Comparison of ENCODE assay signal across 19 cellular contexts in the genomic region with DNA sequence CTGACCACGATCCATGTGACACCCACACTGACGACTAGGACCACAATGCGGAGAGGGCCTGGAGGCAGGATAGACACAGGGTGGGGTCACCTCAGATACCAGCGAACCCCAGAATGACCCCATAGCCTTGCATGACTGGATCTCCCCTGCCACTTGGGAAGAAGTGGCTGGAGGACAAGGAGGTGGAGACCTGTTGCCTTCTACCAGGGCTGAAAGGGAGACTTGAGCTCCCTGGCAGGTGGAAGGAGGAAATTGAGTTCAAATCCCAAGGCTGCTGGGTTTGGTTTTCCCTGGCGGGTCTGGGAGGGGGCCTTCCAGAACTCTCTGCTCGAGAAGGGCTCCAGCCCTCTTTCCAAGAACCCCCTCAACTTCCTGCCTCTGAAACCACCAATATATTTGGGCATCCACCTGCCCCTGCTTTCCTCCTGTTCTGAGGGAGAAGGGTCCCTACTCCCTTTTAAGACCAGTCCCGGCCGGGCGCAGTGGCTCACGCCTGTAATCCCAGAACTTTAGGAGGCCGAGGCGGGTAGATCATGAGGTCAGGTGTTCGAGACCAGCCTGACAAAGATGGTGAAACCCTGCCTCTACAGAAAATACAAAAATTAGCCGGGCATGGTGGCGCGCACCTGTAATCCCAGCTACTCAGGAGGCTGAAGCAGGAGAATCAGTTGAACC. TPM values are rescaled to one million over a fixed set of nuclear protein-coding genes. Genes with fewer than 3 reads are reported as not detected.
DNase-seq lines count a peak whose midpoint lies in the region; ATAC-seq, FAIRE-seq and TF ChIP-seq lines count a peak whose summit lies in the region.
"Had no signal": no experiment of that assay in that cellular context is flagged by ENCODE, and none has a peak within 500 bp of the region (broad histone marks: within the 10 kb centered on the region; RNA-seq: fewer than 3 reads in every experiment).

No MANE protein-coding gene starts in this region.

- H4K20me1 ChIP-seq in K562 (replicated peaks; ENCODE audit: control insufficient read depth, insufficient read depth, low read length) = no peaks in the 10 kb centered on the region; the same call in 1 of the 2 replicates

- no peak for TF ChIP-seq EP300 in K562 (IDR thresholded peaks at IDR 0.05; ENCODE audit: low read length)

- TF ChIP-seq RAD21 in K562 (CRISPR knock-in tag; conservative IDR thresholded peaks at IDR 0.05 in 1 of 2, IDR thresholded peaks at IDR 0.05 in 1 of 2) = no peak

- intact Hi-C loops in activated CD8-positive, alpha-beta T cell treated with anti-CD3 and anti-CD28 coated beads for 36 hours (cut with micrococcal nuclease) = no loop called here
- intact Hi-C loops in K562 (cut with micrococcal nuclease) = no loop called here
- intact Hi-C loops in spleen (cut with DNase I; ENCODE audit: low total_unique reads) = no loop called here

- H3K4me3 Mint-ChIP-seq in activated CD8-positive, alpha-beta T cell treated with anti-CD3 and anti-CD28 coated beads for 36 hours = no peak overlapping the region
- no peak overlapping the region for H3K4me3 Mint-ChIP-seq in activated CD8-positive, alpha-beta T cell treated with anti-CD3 and anti-CD28 coated beads, Interleukin-2, amount 10 ng/mL, durations not matched to agents 7 days and 5 days
- no peak overlapping the region for H3K4me3 Mint-ChIP-seq in endothelial cell (ENCODE audit: unreplicated experiment)
- H3K4me3 Mint-ChIP-seq: CD14-positive monocyte, H9 had no signal

- ATAC-seq in activated CD8-positive, alpha-beta T cell treated with anti-CD3 and anti-CD28 coated beads for 36 hours = no peak
- ATAC-seq in activated CD8-positive, alpha-beta T cell treated with anti-CD3 and anti-CD28 coated beads, Interleukin-2, amount 10 ng/mL, durations not matched to agents 7 days and 5 days = no peak
- ATAC-seq in K562 (no peak), HG03469 (IDR thresholded peaks at IDR 0.05; ENCODE audit: unreplicated experiment) (no peak)
- ATAC-seq: A549; CD8-positive, alpha-beta T cell had no signal

- H3K9ac ChIP-seq in K562 (ENCODE audit: insufficient read depth in 1 of 2, low read depth in 2 of 2, low read length in 2 of 2) = peak overlapping the region in 1 of 2 experiments; percentile 28; a peak in 1 of 4 replicates

- peaks cover 25% of the 10 kb centered on the region for H3K79me2 ChIP-seq in K562 (ENCODE audit: control insufficient read depth, insufficient read depth, low read length)

- in situ Hi-C loops in K562 (cut with MboI) = no loop called here

- no peak overlapping the region for H2AFZ ChIP-seq in K562 (ENCODE audit: low read depth, low read length)

- H3K4me3 ChIP-seq in HEK293 (ENCODE audit: low read depth, low read length) (no peak overlapping the region), K562 (no peak overlapping the region), spleen (no peak overlapping the region)
- H3K4me3 ChIP-seq: A549 had no signal

- H3K27ac ChIP-seq in HEK293 (ENCODE audit: extremely low read depth, low read depth, low read length) (no peak overlapping the region), K562 (ENCODE audit: extremely low read depth, low read depth, low read length) (no peak overlapping the region), spleen (peak overlapping the region in 2 of 8 donors; percentile 4 to 23), substantia nigra (ENCODE audit: low read depth, low read length, poor library complexity, severe bottlenecking) (no peak overlapping the region)
- H3K27ac ChIP-seq: 22Rv1, A549, HL-60 had no signal

- TF ChIP-seq CTCF in activated CD8-positive, alpha-beta T cell treated with anti-CD3 and anti-CD28 coated beads for 36 hours (IDR thresholded peaks at IDR 0.05) = no peak
- TF ChIP-seq CTCF in HEK293 (tag by site-specific recombination; IDR thresholded peaks at IDR 0.05) = no peak
- TF ChIP-seq CTCF in K562 (IDR thresholded peaks at IDR 0.05 in 2 of 3, conservative IDR thresholded peaks at IDR 0.05 in 1 of 3; ENCODE audit: insufficient read depth in 2 of 3, low read depth in 1 of 3, low read length in 3 of 3) = no peak
- no peak for TF ChIP-seq CTCF in spleen (IDR thresholded peaks at IDR 0.05 in 8 of 11, conservative IDR thresholded peaks at IDR 0.05 in 3 of 11)
- TF ChIP-seq CTCF in endothelial cell (IDR thresholded peaks at IDR 0.05; ENCODE audit: unreplicated experiment) = no peak

- H3K27me3 Mint-ChIP-seq in activated CD8-positive, alpha-beta T cell treated with anti-CD3 and anti-CD28 coated beads for 36 hours = no peaks in the 10 kb centered on the region
- no peaks in the 10 kb centered on the region for H3K27me3 Mint-ChIP-seq in activated CD8-positive, alpha-beta T cell treated with anti-CD3 and anti-CD28 coated beads, Interleukin-2, amount 10 ng/mL, durations not matched to agents 7 days and 5 days (ENCODE audit: low read depth)
- H3K27me3 Mint-ChIP-seq in endothelial cell (ENCODE audit: unreplicated experiment) = no peaks in the 10 kb centered on the region

- 88% methylated on average over 9 of the region's 16 CpGs for WGBS in K562 (ENCODE audit: insufficient coverage, low coverage, missing lambda C conversion rate)
- WGBS in spleen, 5 donors = 89 to 94% (median 90%) methylated on average over 9 to 16 of the region's 16 CpGs

- no peaks in the 10 kb centered on the region for H3K27me3 ChIP-seq in K562 (ENCODE audit: control insufficient read depth in 2 of 2, insufficient read depth in 2 of 2, low read length in 2 of 2)
- H3K27me3 ChIP-seq in spleen (replicated peaks in 1 of 7) = no peaks in the 10 kb centered on the region

- no peaks in the 10 kb centered on the region for H3K9me3 ChIP-seq in HEK293 (ENCODE audit: control insufficient read depth, insufficient read depth, low read depth, low read length)
- no peaks in the 10 kb centered on the region for H3K9me3 ChIP-seq in K562 (replicated peaks; ENCODE audit: control insufficient read depth, insufficient read depth, low read depth, low read length)
- peaks cover 0 to 9% (median 0%) of the 10 kb centered on the region in 8 donors for H3K9me3 ChIP-seq in spleen
- H3K9me3 ChIP-seq: A549 had no signal

- no TSS peak for BruUV-seq in K562 (replicated peaks; lab: Mats Ljungman, UMichigan)

- no peak for DNase-seq in activated CD8-positive, alpha-beta T cell treated with anti-CD3 and anti-CD28 coated beads for 36 hours
- DNase-seq in activated CD8-positive, alpha-beta T cell treated with anti-CD3 and anti-CD28 coated beads, Interleukin-2, amount 10 ng/mL, durations not matched to agents 7 days and 5 days = no peak
- no peak for DNase-seq in K562 (ENCODE audit: extremely low read depth in 1 of 4, low spot score in 3 of 4)
- DNase-seq in spleen = peak; percentile 71
- DNase-seq in substantia nigra (lab: John Stamatoyannopoulos, UW) = no peak
- DNase-seq in endothelial cell (ENCODE audit: low spot score) = no peak
- DNase-seq: AML-193; Calu3; CD8-positive, alpha-beta T cell; DMS79 treated with DMSO at 0.1 percent for 48 hours; GF-D8; GOT3; H9 had no signal

- POLR2A ChIA-PET in activated CD8-positive, alpha-beta T cell treated with anti-CD3 and anti-CD28 coated beads for 36 hours (lab: Charles Lee) = interaction anchor here (0.8 to 1.1 kb wide), 2 partner anchors 20 to 27 kb away, joined by 3 to 4 read pairs; no protein-coding TSS in a partner anchor
- POLR2A ChIA-PET in activated CD8-positive, alpha-beta T cell treated with anti-CD3 and anti-CD28 coated beads, Interleukin-2, amount 10 ng/mL, durations not matched to agents 7 days and 5 days (lab: Charles Lee) = no interaction called here
- POLR2A ChIA-PET in HEK293 (lab: Yijun Ruan, JAX) (no interaction called here), K562 (lab: Yijun Ruan, JAX) (interaction anchor here (0.6 to 0.8 kb wide), 2 partner anchors 30 to 114 kb away, joined by 3 to 4 read pairs; no protein-coding TSS in a partner anchor)

- H3K4me2 ChIP-seq in K562 (ENCODE audit: insufficient read depth, low read length) = no peak overlapping the region
- H3K4me2 ChIP-seq: A549 had no signal

- H3K36me3 Mint-ChIP-seq in activated CD8-positive, alpha-beta T cell treated with anti-CD3 and anti-CD28 coated beads for 36 hours (ENCODE audit: low read depth) = peaks cover 32% of the 10 kb centered on the region
- peaks cover 32% of the 10 kb centered on the region for H3K36me3 Mint-ChIP-seq in activated CD8-positive, alpha-beta T cell treated with anti-CD3 and anti-CD28 coated beads, Interleukin-2, amount 10 ng/mL, durations not matched to agents 7 days and 5 days (ENCODE audit: low read depth)
- H3K36me3 Mint-ChIP-seq in endothelial cell (ENCODE audit: low read depth, unreplicated experiment) = peaks cover 16% of the 10 kb centered on the region

- peaks cover 4 to 31% of the 10 kb centered on the region in 2 experiments; a peak in 2 of 3 replicates for H3K36me3 ChIP-seq in HEK293 (ENCODE audit: control insufficient read depth in 2 of 2, insufficient read depth in 1 of 2, low read length in 2 of 2)
- H3K36me3 ChIP-seq in K562 (ENCODE audit: control insufficient read depth, insufficient read depth, low read length) = peaks cover 37% of the 10 kb centered on the region; the same call in 2 of the 3 replicates
- peaks cover 0 to 24% (median 2%) of the 10 kb centered on the region in 6 donors for H3K36me3 ChIP-seq in spleen

- CTCF ChIA-PET in activated CD8-positive, alpha-beta T cell treated with anti-CD3 and anti-CD28 coated beads for 36 hours (lab: Charles Lee) = interaction anchor here (2.0 kb wide), 1 partner anchor 14 kb away, joined by 7 read pairs; no protein-coding TSS in a partner anchor
- CTCF ChIA-PET in activated CD8-positive, alpha-beta T cell treated with anti-CD3 and anti-CD28 coated beads, Interleukin-2, amount 10 ng/mL, durations not matched to agents 7 days and 5 days (lab: Charles Lee) = no interaction called here
- CTCF ChIA-PET in HEK293 (lab: Yijun Ruan, JAX) = no interaction called here
- CTCF ChIA-PET in K562 (lab: Yijun Ruan, JAX; ENCODE audit: low intra/inter-chr PET ratio) = no interaction called here

- H3K9me3 Mint-ChIP-seq in activated CD8-positive, alpha-beta T cell treated with anti-CD3 and anti-CD28 coated beads for 36 hours = no peaks in the 10 kb centered on the region
- no peaks in the 10 kb centered on the region for H3K9me3 Mint-ChIP-seq in activated CD8-positive, alpha-beta T cell treated with anti-CD3 and anti-CD28 coated beads, Interleukin-2, amount 10 ng/mL, durations not matched to agents 7 days and 5 days (ENCODE audit: insufficient read depth)
- H3K9me3 Mint-ChIP-seq in endothelial cell (ENCODE audit: unreplicated experiment) = no peaks in the 10 kb centered on the region
- H3K9me3 Mint-ChIP-seq: CD8-positive, alpha-beta T cell had no signal

- no peak for FAIRE-seq in K562 (lab: Jason Lieb, UNC)
- FAIRE-seq: A549 had no signal

- peaks cover 38% of the 10 kb centered on the region for H3K4me1 Mint-ChIP-seq in activated CD8-positive, alpha-beta T cell treated with anti-CD3 and anti-CD28 coated beads for 36 hours (ENCODE audit: low read depth)
- peaks cover 45% of the 10 kb centered on the region for H3K4me1 Mint-ChIP-seq in activated CD8-positive, alpha-beta T cell treated with anti-CD3 and anti-CD28 coated beads, Interleukin-2, amount 10 ng/mL, durations not matched to agents 7 days and 5 days (ENCODE audit: low read depth)
- peaks cover 2% of the 10 kb centered on the region for H3K4me1 Mint-ChIP-seq in endothelial cell (ENCODE audit: unreplicated experiment)

- TF ChIP-seq POLR2A in K562 (conservative IDR thresholded peaks at IDR 0.05) = no peak
- TF ChIP-seq POLR2A in spleen (IDR thresholded peaks at IDR 0.05) = no peak

- peak overlapping the region; percentile 55 for H3K27ac Mint-ChIP-seq in activated CD8-positive, alpha-beta T cell treated with anti-CD3 and anti-CD28 coated beads for 36 hours
- H3K27ac Mint-ChIP-seq in activated CD8-positive, alpha-beta T cell treated with anti-CD3 and anti-CD28 coated beads, Interleukin-2, amount 10 ng/mL, durations not matched to agents 7 days and 5 days = no peak overlapping the region
- H3K27ac Mint-ChIP-seq in endothelial cell (ENCODE audit: unreplicated experiment) = no peak overlapping the region
- H3K27ac Mint-ChIP-seq: H9 had no signal

- H3K4me1 ChIP-seq in HEK293 (ENCODE audit: control insufficient read depth, insufficient read depth, low read length) (peaks cover 3% of the 10 kb centered on the region; the same call in 1 of the 2 replicates), K562 (replicated peaks in 1 of 2; ENCODE audit: control insufficient read depth in 2 of 2, insufficient read depth in 2 of 2, low read length in 2 of 2) (peaks cover 15 to 38% of the 10 kb centered on the region in 2 experiments; a peak in 4 of 5 replicates), spleen (peaks cover 0 to 30% (median 16%) of the 10 kb centered on the region in 6 donors)

- no peaks in the 10 kb centered on the region for H3K9me1 ChIP-seq in K562 (ENCODE audit: control insufficient read depth, insufficient read depth, low read length)

RNA-seq across cellular contexts. Expression of a gene that starts 3.0 kb away (rescaled TPM):
- 10 to 100 TPM; 27.9 to 31.9 TPM for total RNA-seq in activated CD8-positive, alpha-beta T cell treated with anti-CD3 and anti-CD28 coated beads for 36 hours
- total RNA-seq in activated CD8-positive, alpha-beta T cell treated with anti-CD3 and anti-CD28 coated beads, Interleukin-2, amount 10 ng/mL, durations not matched to agents 7 days and 5 days = 10 to 100 TPM; 28.5 to 31.6 TPM
- 62.3 and 136 TPM in 2 replicates for total RNA-seq in K562 (2011; cell fraction: chromatin; rRNA removed; ENCODE audit: low replicate concordance)
- 135 and 139 TPM in 2 replicates for total RNA-seq in K562 (2011; cell fraction: nucleolus; rRNA removed)
- total RNA-seq in K562 (2011; cell fraction: nucleoplasm; rRNA removed) = 84.9 and 88.7 TPM in 2 replicates
- 53.3 and 67.6 TPM in 2 replicates for total RNA-seq in K562 (2014; rRNA removed)
- 6.6 and 10.0 TPM in 2 replicates for total RNA-seq in K562 (2014; rRNA removed; fragmentation: Illumina TruSeq; extraction: Trizol)
- 27.0 and 32.3 TPM in 2 replicates for total RNA-seq in K562 (2015; rRNA removed; fragmentation: Illumina TruSeq; extraction: Trizol)
- 68.9 and 70.6 TPM in 2 replicates for total RNA-seq in K562 (2021)
- polyA plus RNA-seq in K562 (2011; rRNA removed) = 29.2 and 44.1 TPM in 2 replicates
- 45.6 and 88.5 TPM in 2 replicates for polyA plus RNA-seq in K562 (2011; cell fraction: cytosol; rRNA removed)
- polyA plus RNA-seq in K562 (2011; cell fraction: nucleus; rRNA removed) = 159 and 221 TPM in 2 replicates
- polyA plus RNA-seq in K562 (2012) = 47.8 and 77.3 TPM in 2 replicates
- 24.2 and 44.9 TPM in 2 replicates for polyA plus RNA-seq in K562 (2014; fragmentation: Illumina TruSeq; extraction: Trizol)
- 1 to 10 TPM in 1 of 2 experiments, under 1 TPM in 1; 0.75 to 1.8 TPM for polyA plus RNA-seq in K562 (2014; fragmentation: Nextera tagmentation; extraction: Ambion mirVana)
- 62.9 and 66.7 TPM in 2 replicates for polyA plus RNA-seq in K562 (2014; rRNA removed)
- polyA minus RNA-seq in K562 (2011; rRNA and poly(A)+ RNA removed) = 7.6 and 13.4 TPM in 2 replicates
- polyA minus RNA-seq in K562 (2011; cell fraction: cytosol; rRNA and poly(A)+ RNA removed) = 25.1 and 30.7 TPM in 2 replicates
- 25.2 and 34.2 TPM in 2 replicates for polyA minus RNA-seq in K562 (2011; cell fraction: nucleus; rRNA and poly(A)+ RNA removed)
- total RNA-seq in spleen = 10 to 100 TPM; 29.1 to 38.1 (median 34.7) TPM
- polyA plus RNA-seq in spleen = 10 to 100 TPM; 35.2 to 54.5 (median 52.3) TPM
- total RNA-seq in endothelial cell (ENCODE audit: unreplicated experiment) = 29.6 TPM

RNA-seq across cellular contexts. Expression of a gene that starts 22.6 kb away (rescaled TPM):
- 10 to 100 TPM; 13.2 to 14.1 TPM for total RNA-seq in activated CD8-positive, alpha-beta T cell treated with anti-CD3 and anti-CD28 coated beads for 36 hours
- 10 to 100 TPM; 29.1 to 30.8 TPM for total RNA-seq in activated CD8-positive, alpha-beta T cell treated with anti-CD3 and anti-CD28 coated beads, Interleukin-2, amount 10 ng/mL, durations not matched to agents 7 days and 5 days
- 11.1 and 43.4 TPM in 2 replicates for total RNA-seq in K562 (2011; cell fraction: chromatin; rRNA removed; ENCODE audit: low replicate concordance)
- total RNA-seq in K562 (2011; cell fraction: nucleolus; rRNA removed) = 58.4 and 62.9 TPM in 2 replicates
- 27.9 and 31.5 TPM in 2 replicates for total RNA-seq in K562 (2011; cell fraction: nucleoplasm; rRNA removed)
- total RNA-seq in K562 (2014; rRNA removed) (21.7 and 28.6 TPM in 2 replicates), K562 (2014; rRNA removed; fragmentation: Illumina TruSeq; extraction: Trizol) (5.5 and 9.6 TPM in 2 replicates), K562 (2015; rRNA removed; fragmentation: Illumina TruSeq; extraction: Trizol) (19.7 and 20.7 TPM in 2 replicates), K562 (2021) (30.6 and 31.6 TPM in 2 replicates), spleen (10 to 100 TPM; 15.9 to 21.8 (median 17.4) TPM), endothelial cell (ENCODE audit: unreplicated experiment) (13.9 TPM)
- polyA plus RNA-seq in K562 (2011; rRNA removed) (10.7 and 15.1 TPM in 2 replicates), K562 (2014; fragmentation: Illumina TruSeq; extraction: Trizol) (16.7 and 33.1 TPM in 2 replicates), K562 (2014; fragmentation: Nextera tagmentation; extraction: Ambion mirVana) (1 to 10 TPM; 5.2 to 6.0 TPM), K562 (2014; rRNA removed) (26.2 and 33.4 TPM in 2 replicates), spleen (10 to 100 TPM; 11.0 to 17.0 (median 14.1) TPM)
- polyA plus RNA-seq in K562 (2011; cell fraction: cytosol; rRNA removed) = 16.7 and 48.0 TPM in 2 replicates
- polyA plus RNA-seq in K562 (2011; cell fraction: nucleus; rRNA removed) = 25.2 and 42.1 TPM in 2 replicates
- polyA plus RNA-seq in K562 (2012) = 32.7 and 34.9 TPM in 2 replicates
- polyA minus RNA-seq in K562 (2011; rRNA and poly(A)+ RNA removed) = 4.8 and 7.1 TPM in 2 replicates
- polyA minus RNA-seq in K562 (2011; cell fraction: cytosol; rRNA and poly(A)+ RNA removed) = 14.8 and 15.9 TPM in 2 replicates
- 13.5 and 16.4 TPM in 2 replicates for polyA minus RNA-seq in K562 (2011; cell fraction: nucleus; rRNA and poly(A)+ RNA removed)

RNA-seq across cellular contexts. Expression of a gene that starts 26.6 kb away (rescaled TPM):
- total RNA-seq in activated CD8-positive, alpha-beta T cell treated with anti-CD3 and anti-CD28 coated beads for 36 hours = 10 to 100 TPM; 46.5 to 47.6 TPM
- total RNA-seq in activated CD8-positive, alpha-beta T cell treated with anti-CD3 and anti-CD28 coated beads, Interleukin-2, amount 10 ng/mL, durations not matched to agents 7 days and 5 days = 10 to 100 TPM; 52.1 to 54.0 TPM
- total RNA-seq in K562 (2011; cell fraction: chromatin; rRNA removed; ENCODE audit: low replicate concordance) = 21.7 and 76.7 TPM in 2 replicates
- total RNA-seq in K562 (2011; cell fraction: nucleolus; rRNA removed) = 85.0 and 90.5 TPM in 2 replicates
- total RNA-seq in K562 (2011; cell fraction: nucleoplasm; rRNA removed) = 36.0 and 48.8 TPM in 2 replicates
- total RNA-seq in K562 (2014; rRNA removed) (140 and 170 TPM in 2 replicates), K562 (2014; rRNA removed; fragmentation: Illumina TruSeq; extraction: Trizol) (51.5 and 69.9 TPM in 2 replicates), K562 (2015; rRNA removed; fragmentation: Illumina TruSeq; extraction: Trizol) (99.9 and 100 TPM in 2 replicates), K562 (2021) (120 TPM in 2 replicates), spleen (10 to 100 TPM; 18.6 to 36.3 (median 23.1) TPM), endothelial cell (ENCODE audit: unreplicated experiment) (16.8 TPM)
- polyA plus RNA-seq in K562 (2011; rRNA removed) (73.9 and 78.4 TPM in 2 replicates), K562 (2014; fragmentation: Illumina TruSeq; extraction: Trizol) (101 and 112 TPM in 2 replicates), K562 (2014; fragmentation: Nextera tagmentation; extraction: Ambion mirVana) (10 to 100 TPM; 15.2 to 31.7 TPM), K562 (2014; rRNA removed) (115 and 119 TPM in 2 replicates), spleen (10 to 100 TPM; 13.4 to 27.1 (median 20.6) TPM)
- 99.1 and 201 TPM in 2 replicates for polyA plus RNA-seq in K562 (2011; cell fraction: cytosol; rRNA removed)
- polyA plus RNA-seq in K562 (2011; cell fraction: nucleus; rRNA removed) = 55.9 and 76.2 TPM in 2 replicates
- polyA plus RNA-seq in K562 (2012) = 93.8 and 109 TPM in 2 replicates
- polyA minus RNA-seq in K562 (2011; rRNA and poly(A)+ RNA removed) = 46.0 and 65.1 TPM in 2 replicates
- polyA minus RNA-seq in K562 (2011; cell fraction: cytosol; rRNA and poly(A)+ RNA removed) = 73.7 and 77.5 TPM in 2 replicates
- 31.8 and 40.9 TPM in 2 replicates for polyA minus RNA-seq in K562 (2011; cell fraction: nucleus; rRNA and poly(A)+ RNA removed)

RNA-seq across cellular contexts. Expression of a gene that starts 33.6 kb away (rescaled TPM):
- 10 to 100 TPM; 88.4 to 92.5 TPM for total RNA-seq in activated CD8-positive, alpha-beta T cell treated with anti-CD3 and anti-CD28 coated beads for 36 hours
- 100 to 1,000 TPM; 133 to 135 TPM for total RNA-seq in activated CD8-positive, alpha-beta T cell treated with anti-CD3 and anti-CD28 coated beads, Interleukin-2, amount 10 ng/mL, durations not matched to agents 7 days and 5 days
- 99.3 and 369 TPM in 2 replicates for total RNA-seq in K562 (2011; cell fraction: chromatin; rRNA removed; ENCODE audit: low replicate concordance)
- total RNA-seq in K562 (2011; cell fraction: nucleolus; rRNA removed) = 201 and 212 TPM in 2 replicates
- total RNA-seq in K562 (2011; cell fraction: nucleoplasm; rRNA removed) = 122 and 126 TPM in 2 replicates
- total RNA-seq in K562 (2014; rRNA removed) (80.2 and 104 TPM in 2 replicates), K562 (2014; rRNA removed; fragmentation: Illumina TruSeq; extraction: Trizol) (28.7 and 44.7 TPM in 2 replicates), K562 (2015; rRNA removed; fragmentation: Illumina TruSeq; extraction: Trizol) (66.4 and 73.6 TPM in 2 replicates), K562 (2021) (205 and 212 TPM in 2 replicates), spleen (10 to 100 TPM; 57.0 to 93.1 (median 70.3) TPM), endothelial cell (ENCODE audit: unreplicated experiment) (46.4 TPM)
- polyA plus RNA-seq in K562 (2011; rRNA removed) (44.6 and 133 TPM in 2 replicates), K562 (2014; fragmentation: Illumina TruSeq; extraction: Trizol) (222 and 260 TPM in 2 replicates), K562 (2014; fragmentation: Nextera tagmentation; extraction: Ambion mirVana) (10 to 100 TPM in 1 of 2 experiments, 1 to 10 TPM in 1; 2.9 to 18.3 TPM), K562 (2014; rRNA removed) (86.3 and 104 TPM in 2 replicates), spleen (10 to 100 TPM; 15.5 to 34.2 (median 15.7) TPM)
- polyA plus RNA-seq in K562 (2011; cell fraction: cytosol; rRNA removed) = 69.2 and 84.8 TPM in 2 replicates
- 266 and 292 TPM in 2 replicates for polyA plus RNA-seq in K562 (2011; cell fraction: nucleus; rRNA removed)
- polyA plus RNA-seq in K562 (2012) = 217 and 238 TPM in 2 replicates
- polyA minus RNA-seq in K562 (2011; rRNA and poly(A)+ RNA removed) = 39.7 and 47.5 TPM in 2 replicates
- polyA minus RNA-seq in K562 (2011; cell fraction: cytosol; rRNA and poly(A)+ RNA removed) = 94.5 and 147 TPM in 2 replicates
- polyA minus RNA-seq in K562 (2011; cell fraction: nucleus; rRNA and poly(A)+ RNA removed) = 96.3 and 128 TPM in 2 replicates

RNA-seq across cellular contexts. Expression of a gene that starts 33.9 kb away (rescaled TPM):
- total RNA-seq in activated CD8-positive, alpha-beta T cell treated with anti-CD3 and anti-CD28 coated beads for 36 hours = 10 to 100 TPM; 49.8 to 50.1 TPM
- 10 to 100 TPM; 49.6 to 51.0 TPM for total RNA-seq in activated CD8-positive, alpha-beta T cell treated with anti-CD3 and anti-CD28 coated beads, Interleukin-2, amount 10 ng/mL, durations not matched to agents 7 days and 5 days
- 1.1 and 4.2 TPM in 2 replicates for total RNA-seq in K562 (2011; cell fraction: chromatin; rRNA removed; ENCODE audit: low replicate concordance)
- total RNA-seq in K562 (2011; cell fraction: nucleolus; rRNA removed) = 9.7 and 13.2 TPM in 2 replicates
- 6.9 and 10.6 TPM in 2 replicates for total RNA-seq in K562 (2011; cell fraction: nucleoplasm; rRNA removed)
- 125 and 144 TPM in 2 replicates for total RNA-seq in K562 (2014; rRNA removed)
- 21.0 and 29.7 TPM in 2 replicates for total RNA-seq in K562 (2014; rRNA removed; fragmentation: Illumina TruSeq; extraction: Trizol)
- 44.0 and 45.4 TPM in 2 replicates for total RNA-seq in K562 (2015; rRNA removed; fragmentation: Illumina TruSeq; extraction: Trizol)
- total RNA-seq in K562 (2021) = 116 and 120 TPM in 2 replicates
- 35.8 and 45.0 TPM in 2 replicates for polyA plus RNA-seq in K562 (2011; rRNA removed)
- 61.3 and 199 TPM in 2 replicates for polyA plus RNA-seq in K562 (2011; cell fraction: cytosol; rRNA removed)
- 34.4 and 41.8 TPM in 2 replicates for polyA plus RNA-seq in K562 (2011; cell fraction: nucleus; rRNA removed)
- polyA plus RNA-seq in K562 (2012) = 81.2 and 96.3 TPM in 2 replicates
- polyA plus RNA-seq in K562 (2014; fragmentation: Illumina TruSeq; extraction: Trizol) = 29.2 and 51.8 TPM in 2 replicates
- polyA plus RNA-seq in K562 (2014; fragmentation: Nextera tagmentation; extraction: Ambion mirVana) = 10 to 100 TPM; 28.2 to 31.1 TPM
- polyA plus RNA-seq in K562 (2014; rRNA removed) = 91.3 and 105 TPM in 2 replicates
- polyA minus RNA-seq in K562 (2011; rRNA and poly(A)+ RNA removed) = 4.8 and 6.6 TPM in 2 replicates
- polyA minus RNA-seq in K562 (2011; cell fraction: cytosol; rRNA and poly(A)+ RNA removed) = 16.6 and 19.7 TPM in 2 replicates
- polyA minus RNA-seq in K562 (2011; cell fraction: nucleus; rRNA and poly(A)+ RNA removed) = 4.0 and 7.3 TPM in 2 replicates
- 10 to 100 TPM; 11.8 to 25.2 (median 16.7) TPM for total RNA-seq in spleen
- 10 to 100 TPM; 15.0 to 27.7 (median 27.3) TPM for polyA plus RNA-seq in spleen
- 18.4 TPM for total RNA-seq in endothelial cell (ENCODE audit: unreplicated experiment)

Comparison
In these comparisons a context has a peak if more than half of its experiments do, and no peak if none do; other contexts are left out.
1. POLR2A ChIA-PET loops: an anchor here in activated CD8-positive, alpha-beta T cell treated with anti-CD3 and anti-CD28 coated beads for 36 hours (0.8 to 1.1 kb wide) and K562 (0.6 to 0.8 kb wide); none called in activated CD8-positive, alpha-beta T cell treated with anti-CD3 and anti-CD28 coated beads, Interleukin-2, amount 10 ng/mL, durations not matched to agents 7 days and 5 days and HEK293.